28 cellular contexts compared by ENCODE assay signal in genomic region chr2:140943867-140944266, GRCh38.
"Had no signal": no experiment of that assay in that cellular context is flagged by ENCODE, and none has a peak within 500 bp of the region (broad histone marks: within the 10 kb centered on the region; RNA-seq: fewer than 3 reads in every experiment).

No MANE protein-coding gene starts in this region.

- H3K9me3 ChIP-seq: adrenal gland, ascending aorta, colonic mucosa, psoas muscle, suprapubic skin, transverse colon, uterus had no signal

- H3K27ac Mint-ChIP-seq: activated naive CD8-positive, alpha-beta T cell; activated T-helper 2 cell treated with anti-CD3 and anti-CD28 coated beads, Interferon-gamma antibody, Interleukin-2, Interleukin-4, amounts not matched to agents 10 μg/mL and 5 μg/mL and 100 μg/mL, durations not matched to agents 14 hours and 24 hours and 36 hours; effector memory CD8-positive, alpha-beta T cell; immature natural killer cell; naive thymus-derived CD4-positive, alpha-beta T cell; stimulated activated memory B cell treated with anti-CD40 and anti-IgM and Interleukin-4, amounts not matched to agents 10 μg/mL and 1 μg/mL and 100 μg/mL, for 72 hours had no signal

- H3K27ac ChIP-seq: adrenal gland, ascending aorta, brain microvascular endothelial cell, colonic mucosa, dorsolateral prefrontal cortex, hepatocyte, left lung, psoas muscle, stomach, suprapubic skin, transverse colon, uterus had no signal

- H3K4me3 Mint-ChIP-seq: activated naive CD8-positive, alpha-beta T cell; activated T-cell treated with anti-CD3 and anti-CD28 coated beads, Interleukin-2, amount 50 U/mL, for 4 hours; effector memory CD8-positive, alpha-beta T cell; immature natural killer cell; naive thymus-derived CD4-positive, alpha-beta T cell; stimulated activated memory B cell treated with anti-CD40 and anti-IgM and Interleukin-4, amounts not matched to agents 10 μg/mL and 1 μg/mL and 100 μg/mL, for 72 hours had no signal

- H3K4me1 ChIP-seq: adrenal gland, ascending aorta, colonic mucosa, left lung, psoas muscle, stomach, suprapubic skin, transverse colon, uterus had no signal

- H3K36me3 ChIP-seq: adrenal gland, ascending aorta, brain microvascular endothelial cell, colonic mucosa, left lung, stomach, suprapubic skin, transverse colon, uterus had no signal

- ATAC-seq: activated T-cell treated with anti-CD3 and anti-CD28 coated beads, Interleukin-2, amount 50 U/mL, for 4 hours; effector memory CD8-positive, alpha-beta T cell; left lung; naive thymus-derived CD4-positive, alpha-beta T cell; psoas muscle; right cardiac atrium; stimulated activated memory B cell treated with anti-CD40 and anti-IgM and Interleukin-4, amounts not matched to agents 10 μg/mL and 1 μg/mL and 100 μg/mL, for 72 hours had no signal

- H3K4me1 Mint-ChIP-seq: immature natural killer cell; naive thymus-derived CD4-positive, alpha-beta T cell; stimulated activated memory B cell treated with anti-CD40 and anti-IgM and Interleukin-4, amounts not matched to agents 10 μg/mL and 1 μg/mL and 100 μg/mL, for 72 hours had no signal

- H3K27me3 Mint-ChIP-seq: activated naive CD8-positive, alpha-beta T cell; effector memory CD8-positive, alpha-beta T cell; naive thymus-derived CD4-positive, alpha-beta T cell; stimulated activated memory B cell treated with anti-CD40 and anti-IgM and Interleukin-4, amounts not matched to agents 10 μg/mL and 1 μg/mL and 100 μg/mL, for 72 hours had no signal

- H3K4me3 ChIP-seq: adrenal gland, ascending aorta, colonic mucosa, dorsolateral prefrontal cortex, hepatocyte, left lung, psoas muscle, stomach, suprapubic skin, transverse colon, uterus had no signal

- H3K4me2 ChIP-seq: hepatocyte had no signal

- H3K79me2 ChIP-seq: hepatocyte had no signal

- H3K27me3 ChIP-seq: adrenal gland, ascending aorta, brain microvascular endothelial cell, colonic mucosa, dorsolateral prefrontal cortex, hepatocyte, left lung, stomach, suprapubic skin, transverse colon, uterus had no signal

- DNase-seq: activated CD4-positive, alpha-beta T cell treated with anti-CD3 and anti-CD28 coated beads, Interleukin-2, amount 50 U/mL, for 48 hours; activated CD8-positive, alpha-beta memory T cell treated with anti-CD3 and anti-CD28 coated beads, Interleukin-2, amount 50 U/mL, for 48 hours; activated naive CD4-positive, alpha-beta T cell; activated T-cell treated with anti-CD3 and anti-CD28 coated beads, Interleukin-2, amount 50 U/mL, for 4 hours; adrenal gland; brain microvascular endothelial cell; central memory CD4-positive, alpha-beta T cell; colonic mucosa; dorsolateral prefrontal cortex; effector memory CD8-positive, alpha-beta T cell; foreskin fibroblast; immature natural killer cell; kidney glomerular epithelial cell; left lung; naive thymus-derived CD4-positive, alpha-beta T cell; psoas muscle; right cardiac atrium; stimulated activated CD4-positive, alpha-beta T cell treated with anti-CD3 and anti-CD28 coated beads, Interleukin-1b, Interleukin-23, amount 100 ng/mL, for 48 hours; stomach; T-helper 9 cell; transverse colon; uterus had no signal

- H2AFZ ChIP-seq: hepatocyte had no signal

- H3K36me3 Mint-ChIP-seq: activated naive CD8-positive, alpha-beta T cell; immature natural killer cell; naive thymus-derived CD4-positive, alpha-beta T cell; stimulated activated memory B cell treated with anti-CD40 and anti-IgM and Interleukin-4, amounts not matched to agents 10 μg/mL and 1 μg/mL and 100 μg/mL, for 72 hours had no signal
